8 cellular contexts compared by ENCODE assay signal in genomic region chr7:101153969-101154692, GRCh38. TPM values are rescaled to one million over a fixed set of nuclear protein-coding genes. Genes with fewer than 3 reads are reported as not detected.
DNase-seq lines count a peak whose midpoint lies in the region; FAIRE-seq and TF ChIP-seq lines count a peak whose summit lies in the region.

Gene AP1S1, plus strand, starts transcription at chr7:101154476. Its CDS starts 39 bp downstream, at chr7:101154515.

- H3K27ac ChIP-seq in HEK293 (ENCODE audit: extremely low read depth, low read depth, low read length) = peak within 1 kb of the TSS; percentile 41; the same call in 1 of the 2 replicates
- H3K27ac ChIP-seq in neuronal stem cell (replicated peaks; ENCODE audit: low read length) = no peak within 1 kb of the TSS
- no peak within 1 kb of the TSS for H3K27ac ChIP-seq in subcutaneous abdominal adipose tissue (ENCODE audit: low read depth, low read length)

- H3K4ac ChIP-seq in neuronal stem cell (ENCODE audit: low read length) = no peak within 1 kb of the TSS

- no peak for FAIRE-seq in frontal cortex (lab: Jason Lieb, UNC)

- peak within 1 kb of the TSS; percentile 80 for H3K4me3 ChIP-seq in HEK293 (ENCODE audit: low read depth, low read length)
- peak within 1 kb of the TSS; percentile 88 to 90 for H3K4me3 ChIP-seq in neuronal stem cell (ENCODE audit: low read length in 2 of 2)
- H3K4me3 ChIP-seq in subcutaneous abdominal adipose tissue (ENCODE audit: low read depth in 1 of 5, low read length in 5 of 5) = peak within 1 kb of the TSS; percentile 67 to 78 (median 72)

- peak within 1 kb of the TSS; percentile 83 for H2BK5ac ChIP-seq in neuronal stem cell (ENCODE audit: low read length)

- H3K18ac ChIP-seq in neuronal stem cell (ENCODE audit: low read length) = peak within 1 kb of the TSS; percentile 99

- H3K36me3 Mint-ChIP-seq in activated naive CD4-positive, alpha-beta T cell treated with anti-CD3 and anti-CD28 coated beads for 36 hours (ENCODE audit: low read depth) = peaks cover 6% of the 10 kb centered on the region

- H4K91ac ChIP-seq in neuronal stem cell (ENCODE audit: low read depth, low read length, poor library complexity) = no peak within 1 kb of the TSS

- peak within 1 kb of the TSS; percentile 79 for H3K4me3 Mint-ChIP-seq in activated naive CD4-positive, alpha-beta T cell treated with anti-CD3 and anti-CD28 coated beads for 36 hours

- H2AK5ac ChIP-seq in neuronal stem cell (ENCODE audit: low read depth, low read length) = peak within 1 kb of the TSS; percentile 54

- H3K9me3 Mint-ChIP-seq in activated naive CD4-positive, alpha-beta T cell treated with anti-CD3 and anti-CD28 coated beads for 36 hours = no peaks in the 10 kb centered on the region

- no peak within 1 kb of the TSS for H3K27ac Mint-ChIP-seq in activated naive CD4-positive, alpha-beta T cell treated with anti-CD3 and anti-CD28 coated beads for 36 hours

- H3K9me3 ChIP-seq in HEK293 (ENCODE audit: control insufficient read depth, insufficient read depth, low read depth, low read length) (no peaks in the 10 kb centered on the region), neuronal stem cell (replicated peaks in 1 of 2; ENCODE audit: control insufficient read depth in 2 of 2, insufficient read depth in 1 of 2, low read depth in 1 of 2, low read length in 2 of 2) (no peaks in the 10 kb centered on the region), subcutaneous abdominal adipose tissue (ENCODE audit: control insufficient read depth in 5 of 5, low read length in 5 of 5) (no peaks in the 10 kb centered on the region)

- H3K27me3 Mint-ChIP-seq in activated naive CD4-positive, alpha-beta T cell treated with anti-CD3 and anti-CD28 coated beads for 36 hours (ENCODE audit: low read depth) = no peaks in the 10 kb centered on the region

- no CpG with 5 or more reads among the region's 51 CpGs for WGBS in neuronal stem cell (ENCODE audit: extremely low coverage in 2 of 2, insufficient read length in 2 of 2, insufficient replicate concordance in 1 of 2), 2 donors

- DNase-seq in ELF-1 (ENCODE audit: low read depth, low spot score) = peak; percentile 100
- peak; percentile 98 for DNase-seq in NAMALWA (ENCODE audit: low spot score)
- DNase-seq in SK-N-DZ (ENCODE audit: low spot score) = peak; percentile 99
- DNase-seq in activated naive CD4-positive, alpha-beta T cell treated with anti-CD3 and anti-CD28 coated beads for 36 hours = peak; percentile 96
- peak; percentile 98 to 99 for DNase-seq in frontal cortex (ENCODE audit: low spot score in 2 of 2)
- DNase-seq in neuronal stem cell (ENCODE audit: low spot score) = peak; percentile 100

- H3K4me1 ChIP-seq in HEK293 (ENCODE audit: control insufficient read depth, insufficient read depth, low read length) = peaks cover 5% of the 10 kb centered on the region; the same call in 1 of the 2 replicates
- peaks cover 8 to 9% of the 10 kb centered on the region in 2 donors for H3K4me1 ChIP-seq in neuronal stem cell (ENCODE audit: control insufficient read depth in 2 of 2, insufficient read depth in 1 of 2, low read depth in 1 of 2, low read length in 2 of 2)
- peaks cover 0 to 18% (median 11%) of the 10 kb centered on the region in 5 donors for H3K4me1 ChIP-seq in subcutaneous abdominal adipose tissue (ENCODE audit: control insufficient read depth in 5 of 5, insufficient read depth in 5 of 5, low read length in 5 of 5)

- POLR2A ChIA-PET in HEK293 (lab: Yijun Ruan, JAX) = no interaction called here

- H3K4me2 ChIP-seq in neuronal stem cell (ENCODE audit: insufficient read depth, low read length, poor library complexity, severe bottlenecking) = peak within 1 kb of the TSS; percentile 64

- CTCF ChIA-PET in HEK293 (lab: Yijun Ruan, JAX) = interaction anchor here (0.7 to 8.6 kb wide), 3 partner anchors 10 to 124 kb away, joined by 3 to 84 read pairs (median 6); no protein-coding TSS in a partner anchor
- CTCF ChIA-PET in activated naive CD4-positive, alpha-beta T cell treated with anti-CD3 and anti-CD28 coated beads for 36 hours (lab: Charles Lee) = interaction anchor here (0.8 to 2.3 kb wide), 3 partner anchors 10 to 39 kb away, joined by 3 to 22 read pairs (median 5); no protein-coding TSS in a partner anchor

- peak within 1 kb of the TSS; percentile 94 for H3K9ac ChIP-seq in neuronal stem cell (ENCODE audit: low read depth, low read length, poor library complexity)
- H3K9ac ChIP-seq in subcutaneous abdominal adipose tissue (ENCODE audit: low read length in 5 of 5) = peak within 1 kb of the TSS in 4 of 5 donors; percentile 48 to 84 (median 72)

- H3K23ac ChIP-seq in neuronal stem cell (ENCODE audit: low read depth, low read length, poor library complexity) = peak within 1 kb of the TSS; percentile 80

- H2BK12ac ChIP-seq in neuronal stem cell (ENCODE audit: low read length) = no peak within 1 kb of the TSS

- H3K4me1 Mint-ChIP-seq in activated naive CD4-positive, alpha-beta T cell treated with anti-CD3 and anti-CD28 coated beads for 36 hours (ENCODE audit: low read depth) = peaks cover 9% of the 10 kb centered on the region

- no peak for TF ChIP-seq CTCF in HEK293 (tag by site-specific recombination; IDR thresholded peaks at IDR 0.05)

- H4K8ac ChIP-seq in neuronal stem cell (ENCODE audit: low read depth, low read length) = no peak within 1 kb of the TSS

- peak within 1 kb of the TSS; percentile 96 for H2AFZ ChIP-seq in neuronal stem cell (ENCODE audit: low read length)

- H3K79me1 ChIP-seq in neuronal stem cell (ENCODE audit: low read depth, low read length) = no peaks in the 10 kb centered on the region

- H3K36me3 ChIP-seq in HEK293 (ENCODE audit: control insufficient read depth in 2 of 2, insufficient read depth in 1 of 2, low read length in 2 of 2) = peaks cover 0 to 13% of the 10 kb centered on the region in 2 experiments; a peak in 1 of 3 replicates
- peaks cover 2 to 25% of the 10 kb centered on the region in 2 donors for H3K36me3 ChIP-seq in neuronal stem cell (replicated peaks in 1 of 2; ENCODE audit: control insufficient read depth in 2 of 2, insufficient read depth in 2 of 2, low read length in 2 of 2)
- peaks cover 0 to 24% (median 20%) of the 10 kb centered on the region in 5 donors for H3K36me3 ChIP-seq in subcutaneous abdominal adipose tissue (ENCODE audit: control insufficient read depth in 5 of 5, insufficient read depth in 5 of 5, low read length in 5 of 5)

- H3K27me3 ChIP-seq in neuronal stem cell (ENCODE audit: control insufficient read depth in 3 of 3, insufficient read depth in 3 of 3, low read depth in 1 of 3, low read length in 3 of 3) (no peaks in the 10 kb centered on the region), subcutaneous abdominal adipose tissue (ENCODE audit: control insufficient read depth in 5 of 5, insufficient read depth in 4 of 5, low read length in 5 of 5) (peaks cover 0 to 3% (median 0%) of the 10 kb centered on the region in 5 donors)

- peak within 1 kb of the TSS; percentile 58 for H3K14ac ChIP-seq in neuronal stem cell (ENCODE audit: low read length)

- peak within 1 kb of the TSS; percentile 98 for H2BK15ac ChIP-seq in neuronal stem cell (ENCODE audit: low read length)

- intact Hi-C loops in activated naive CD4-positive, alpha-beta T cell treated with anti-CD3 and anti-CD28 coated beads for 36 hours (cut with micrococcal nuclease) = loop anchor here (1.0 kb wide), 2 partner anchors 11 to 16 kb away; partner anchors contain the start of gene VGF

- peak within 1 kb of the TSS; percentile 51 for H2BK120ac ChIP-seq in neuronal stem cell (ENCODE audit: low read depth, low read length)

TF ChIP-seq in HEK293, 187 proteins besides CTCF, POLR2A, EP300 and RAD21 (continues in another document):
- TF ChIP-seq ZNF843 (tag by site-specific recombination; IDR thresholded peaks at IDR 0.05) = 0 out of 2 replicates have a peak, but pooled peaks have one; percentile 26
- peak; percentile 88 for TF ChIP-seq EGR2 (tag by site-specific recombination; IDR thresholded peaks at IDR 0.05; ENCODE audit: low read depth)
- TF ChIP-seq ZNF24 (tag by site-specific recombination; IDR thresholded peaks at IDR 0.05) = 0 out of 2 replicates have a peak, but pooled peaks have one; percentile 20
- TF ChIP-seq ZNF19 (tag by site-specific recombination; IDR thresholded peaks at IDR 0.05; ENCODE audit: low read depth) = no peak
- TF ChIP-seq IKZF3 (tag by site-specific recombination; IDR thresholded peaks at IDR 0.05) = peak; percentile 95
- TF ChIP-seq ZNF629 (tag by site-specific recombination; IDR thresholded peaks at IDR 0.05) = no peak
- TF ChIP-seq ZNF501 (tag by site-specific recombination; IDR thresholded peaks at IDR 0.05) = peak; percentile 68; the same call in 1 of the 2 replicates
- peak; percentile 97 for TF ChIP-seq MYNN (tag by site-specific recombination; IDR thresholded peaks at IDR 0.05; ENCODE audit: borderline replicate concordance)
- no peak for TF ChIP-seq ZNF645 (tag by site-specific recombination; IDR thresholded peaks at IDR 0.05)

RNA-seq across cellular contexts. Expression of gene AP1S1, which starts in this region (rescaled TPM):
- 210 and 218 TPM in 2 replicates for polyA plus RNA-seq in SK-N-DZ (2014; cell fraction: cytosol; rRNA removed)
- polyA plus RNA-seq in SK-N-DZ (2014; cell fraction: nucleus; rRNA removed) = 108 and 136 TPM in 2 replicates
- 10 to 100 TPM; 40.6 to 43.5 TPM for total RNA-seq in activated naive CD4-positive, alpha-beta T cell treated with anti-CD3 and anti-CD28 coated beads for 36 hours
- total RNA-seq in frontal cortex = 139 TPM
- 50.8 TPM for polyA plus RNA-seq in neuronal stem cell (2013, experiment 1 of 2)
- polyA plus RNA-seq in neuronal stem cell (2013, experiment 2 of 2) = 51.6 TPM
